8 cellular contexts compared by ENCODE assay signal in genomic region chr4:140807491-140808257, GRCh38. TPM values are rescaled to one million over a fixed set of nuclear protein-coding genes. Genes with fewer than 3 reads are reported as not detected.
DNase-seq lines count a peak whose midpoint lies in the region; ATAC-seq and TF ChIP-seq lines count a peak whose summit lies in the region.

No MANE protein-coding gene starts in this region.

- H3K4me1 Mint-ChIP-seq in type B pancreatic cell (ENCODE audit: unreplicated experiment) (no peaks in the 10 kb centered on the region), MCF 10A (ENCODE audit: insufficient read depth, unreplicated experiment) (no peaks in the 10 kb centered on the region)

- H3K9me3 Mint-ChIP-seq in type B pancreatic cell (no peaks in the 10 kb centered on the region), MCF 10A (ENCODE audit: unreplicated experiment) (no peaks in the 10 kb centered on the region)

- CTCF ChIA-PET in MCF 10A (lab: Yijun Ruan, JAX), result interaction anchor here (0.7 kb wide), 1 partner anchor 144 kb away, joined by 4 read pairs; no protein-coding TSS in a partner anchor

- H3K27me3 ChIP-seq in HAP-1 (ENCODE audit: low read depth) (no peaks in the 10 kb centered on the region), H7 (ENCODE audit: control insufficient read depth, insufficient read depth, low read length) (no peaks in the 10 kb centered on the region)

- peak; percentile 88 for ATAC-seq in GM21423 (IDR thresholded peaks at IDR 0.05; ENCODE audit: unreplicated experiment)
- ATAC-seq in HG03460 (IDR thresholded peaks at IDR 0.05; ENCODE audit: unreplicated experiment), result peak; percentile 84

- H3K4me3 Mint-ChIP-seq in type B pancreatic cell (no peak overlapping the region), MCF 10A (ENCODE audit: unreplicated experiment) (no peak overlapping the region)

- BruUV-seq in MCF 10A (replicated peaks; lab: Mats Ljungman, UMichigan), result no TSS peak

- no peak overlapping the region for H3K27ac Mint-ChIP-seq in type B pancreatic cell
- H3K27ac Mint-ChIP-seq in MCF 10A (ENCODE audit: low read depth, unreplicated experiment), result no peak overlapping the region

- intact Hi-C loops in MCF 10A (cut with micrococcal nuclease), result no loop called here

- in situ Hi-C loops in HAP-1 (cut with MboI; ENCODE audit: low sequenced_read_pairs), result no loop called here

- POLR2A ChIA-PET in MCF 10A (lab: Yijun Ruan, JAX), result interaction anchor here (0.6 kb wide), 1 partner anchor 75 kb away, joined by 3 read pairs; no protein-coding TSS in a partner anchor

- H3K36me3 Mint-ChIP-seq in type B pancreatic cell (no peaks in the 10 kb centered on the region), MCF 10A (ENCODE audit: insufficient read depth, unreplicated experiment) (no peaks in the 10 kb centered on the region)

- H3K36me3 ChIP-seq in HAP-1 (replicated peaks) (no peaks in the 10 kb centered on the region), H7 (replicated peaks; ENCODE audit: control insufficient read depth, insufficient read depth, low read length) (no peaks in the 10 kb centered on the region)

- peaks cover 6% of the 10 kb centered on the region for H3K27me3 Mint-ChIP-seq in type B pancreatic cell
- no peaks in the 10 kb centered on the region for H3K27me3 Mint-ChIP-seq in MCF 10A (ENCODE audit: insufficient read depth, unreplicated experiment)

- H3K9me3 ChIP-seq in HAP-1, result 0 out of 2 replicates have a peak, but pooled peaks cover 2% of the 10 kb centered on the region

- H3K4me1 ChIP-seq in HAP-1, result peaks cover 3% of the 10 kb centered on the region

- TF ChIP-seq CTCF in fibroblast of villous mesenchyme (IDR thresholded peaks at IDR 0.05; ENCODE audit: insufficient read depth, low read depth, low read length) (no peak), type B pancreatic cell (conservative IDR thresholded peaks at IDR 0.05) (no peak), MCF 10A (IDR thresholded peaks at IDR 0.05; ENCODE audit: unreplicated experiment) (no peak)

- H3K4me3 ChIP-seq in fibroblast of villous mesenchyme (ENCODE audit: low read depth, low read length), result no peak overlapping the region
- no peak overlapping the region for H3K4me3 ChIP-seq in HAP-1
- H3K4me3 ChIP-seq in H7 (ENCODE audit: insufficient read depth, low read depth, low read length), result no peak overlapping the region

- DNase-seq in EL (peak; percentile 27), fibroblast of villous mesenchyme (ENCODE audit: low read depth) (peak; percentile 62), HAP-1 (ENCODE audit: low spot score in 2 of 2) (no peak), type B pancreatic cell (ENCODE audit: extremely low spot score, unreplicated experiment) (no peak), MCF 10A (ENCODE audit: unreplicated experiment) (no peak), H7 (no peak)

RNA-seq across cellular contexts. Expression of gene TBC1D9, which starts 51.5 kb away (rescaled TPM):
- total RNA-seq in fibroblast of villous mesenchyme (17.1 and 31.5 TPM in 2 replicates), type B pancreatic cell (ENCODE audit: low replicate concordance) (29.1 and 34.1 TPM in 2 replicates), MCF 10A (2022) (17.4 and 23.2 TPM in 2 replicates)
- 1.6 and 4.6 TPM in 2 replicates for total RNA-seq in H7 (2014; rRNA removed; shearing (Covaris generic))

Comparison
In these comparisons a context has a peak if more than half of its experiments do, and no peak if none do; other contexts are left out.
1. DNase-seq: peak in EL (single experiment) and fibroblast of villous mesenchyme (single experiment); none in HAP-1 (0 of 2), type B pancreatic cell (single experiment), MCF 10A (single experiment) and H7 (single experiment).